20 cellular contexts compared by ENCODE assay signal in genomic region chr15:35867371-35867770, GRCh38.
"Had no signal": no experiment of that assay in that cellular context is flagged by ENCODE, and none has a peak within 500 bp of the region (broad histone marks: within the 10 kb centered on the region; RNA-seq: fewer than 3 reads in every experiment).

No MANE protein-coding gene starts in this region.

- DNase-seq: cortex of kidney; effector memory CD4-positive, alpha-beta T cell; esophagus squamous epithelium; foreskin fibroblast; kidney glomerular epithelial cell; lower lobe of right lung; naive B cell; nephron progenitor cell; psoas muscle; small intestine; stimulated activated CD4-positive, alpha-beta T cell treated with anti-CD3 and anti-CD28 coated beads, Interleukin-12 subunit alpha, Interleukin-12 subunit beta, amount 100 ng/mL, for 4 hours; stimulated activated naive CD4-positive, alpha-beta T cell; stomach; substantia nigra; trophoblast cell had no signal

- H3K36me3 Mint-ChIP-seq: memory B cell, naive B cell had no signal

- H3K9me3 ChIP-seq: esophagus squamous epithelium, lower lobe of right lung, psoas muscle, right atrium auricular region, stomach, thoracic aorta had no signal

- H3K27ac ChIP-seq: esophagus squamous epithelium, lower lobe of right lung, psoas muscle, right atrium auricular region, stomach, thoracic aorta had no signal

- H3K27me3 ChIP-seq: esophagus squamous epithelium, right atrium auricular region, stomach had no signal

- ATAC-seq: left lobe of liver, lower lobe of right lung, psoas muscle had no signal

- H3K9me3 Mint-ChIP-seq: memory B cell, nephron progenitor cell had no signal

- FAIRE-seq: small intestine had no signal

- H3K36me3 ChIP-seq: esophagus squamous epithelium, lower lobe of right lung, right atrium auricular region, stomach, thoracic aorta had no signal

- H3K27ac Mint-ChIP-seq: memory B cell, naive B cell, nephron progenitor cell had no signal

- H3K4me1 ChIP-seq: esophagus squamous epithelium, lower lobe of right lung, psoas muscle, right atrium auricular region, stomach had no signal

- H3K4me3 Mint-ChIP-seq: central memory CD8-positive, alpha-beta T cell; memory B cell; naive B cell; nephron progenitor cell had no signal

- H3K27me3 Mint-ChIP-seq: central memory CD8-positive, alpha-beta T cell; memory B cell; naive B cell had no signal

- H3K4me3 ChIP-seq: esophagus squamous epithelium, lower lobe of right lung, psoas muscle, right atrium auricular region, stomach, thoracic aorta had no signal

- H3K4me1 Mint-ChIP-seq: central memory CD8-positive, alpha-beta T cell; memory B cell; naive B cell; nephron progenitor cell had no signal
